Comparison of ENCODE assay signal across 29 cellular contexts in genomic region chr16:67662653-67663010, GRCh38.
"Had no signal": no experiment of that assay in that cellular context is flagged by ENCODE, and none has a peak within 500 bp of the region (broad histone marks: within the 10 kb centered on the region; RNA-seq: fewer than 3 reads in every experiment).

No MANE protein-coding gene starts in this region.

- ATAC-seq: activated CD4-positive, alpha-beta T cell treated with anti-CD3 and anti-CD28 coated beads for 36 hours; activated CD4-positive, CD25-positive, alpha-beta regulatory T cell treated with anti-CD3 and anti-CD28 coated beads, Interleukin-2, amount 50 U/mL, for 24 hours; activated CD8-positive, alpha-beta memory T cell treated with anti-CD3 and anti-CD28 coated beads, Interleukin-2, amount 10 ng/mL, durations not matched to agents 7 days and 5 days had no signal

- H3K4me3 Mint-ChIP-seq: activated CD4-positive, alpha-beta memory T cell treated with anti-CD3 and anti-CD28 coated beads, Interleukin-2, amount 10 ng/mL, durations not matched to agents 7 days and 5 days; activated naive CD4-positive, alpha-beta T cell treated with anti-CD3 and anti-CD28 coated beads, Interleukin-2, amount 50 U/mL, for 24 hours; activated naive CD8-positive, alpha-beta T cell treated with anti-CD3 and anti-CD28 coated beads, Interleukin-2, amount 10 ng/mL, durations not matched to agents 7 days and 5 days had no signal

- H2AFZ ChIP-seq: PC-9 had no signal

- H3K36me3 Mint-ChIP-seq: activated CD8-positive, alpha-beta memory T cell treated with anti-CD3 and anti-CD28 coated beads, Interleukin-2, amount 10 ng/mL, durations not matched to agents 7 days and 5 days; activated naive CD4-positive, alpha-beta T cell treated with anti-CD3 and anti-CD28 coated beads, Interleukin-2, amount 50 U/mL, for 24 hours; activated naive CD8-positive, alpha-beta T cell treated with anti-CD3 and anti-CD28 coated beads, Interleukin-2, amount 10 ng/mL, durations not matched to agents 7 days and 5 days had no signal

- H3K36me3 ChIP-seq: breast epithelium, MG63 had no signal

- H3K9me3 Mint-ChIP-seq: activated CD4-positive, alpha-beta memory T cell treated with anti-CD3 and anti-CD28 coated beads, Interleukin-2, amount 10 ng/mL, durations not matched to agents 7 days and 5 days; activated naive CD4-positive, alpha-beta T cell treated with anti-CD3 and anti-CD28 coated beads, Interleukin-2, amount 50 U/mL, for 24 hours; activated naive CD8-positive, alpha-beta T cell treated with anti-CD3 and anti-CD28 coated beads, Interleukin-2, amount 10 ng/mL, durations not matched to agents 7 days and 5 days had no signal

- H3K4me3 ChIP-seq: ascending aorta, breast epithelium, MG63, PC-9 had no signal

- H3K27ac ChIP-seq: ascending aorta, breast epithelium, PC-9 had no signal

- H3K27me3 Mint-ChIP-seq: activated CD4-positive, alpha-beta memory T cell treated with anti-CD3 and anti-CD28 coated beads, Interleukin-2, amount 10 ng/mL, durations not matched to agents 7 days and 5 days; activated CD4-positive, alpha-beta T cell treated with anti-CD3 and anti-CD28 coated beads for 36 hours; activated CD8-positive, alpha-beta memory T cell treated with anti-CD3 and anti-CD28 coated beads, Interleukin-2, amount 10 ng/mL, durations not matched to agents 7 days and 5 days; activated naive CD4-positive, alpha-beta T cell treated with anti-CD3 and anti-CD28 coated beads, Interleukin-2, amount 50 U/mL, for 24 hours; activated naive CD8-positive, alpha-beta T cell treated with anti-CD3 and anti-CD28 coated beads, Interleukin-2, amount 10 ng/mL, durations not matched to agents 7 days and 5 days had no signal

- H3K27me3 ChIP-seq: ascending aorta, breast epithelium, MG63 had no signal

- H3K4me2 ChIP-seq: PC-9 had no signal

- H3K27ac Mint-ChIP-seq: activated CD4-positive, alpha-beta memory T cell treated with anti-CD3 and anti-CD28 coated beads, Interleukin-2, amount 10 ng/mL, durations not matched to agents 7 days and 5 days; activated CD4-positive, alpha-beta T cell treated with anti-CD3 and anti-CD28 coated beads for 36 hours; activated CD8-positive, alpha-beta memory T cell treated with anti-CD3 and anti-CD28 coated beads, Interleukin-2, amount 10 ng/mL, durations not matched to agents 7 days and 5 days; activated naive CD8-positive, alpha-beta T cell treated with anti-CD3 and anti-CD28 coated beads, Interleukin-2, amount 10 ng/mL, durations not matched to agents 7 days and 5 days had no signal

- H3K9me3 ChIP-seq: ascending aorta, breast epithelium, MG63 had no signal

- DNase-seq: activated CD4-positive, alpha-beta memory T cell treated with anti-CD3 and anti-CD28 coated beads, Interleukin-2, amount 10 ng/mL, durations not matched to agents 7 days and 5 days; activated CD4-positive, alpha-beta T cell treated with anti-CD3 and anti-CD28 coated beads for 36 hours; activated CD4-positive, alpha-beta T cell treated with anti-CD3 and anti-CD28 coated beads, Interleukin-2, amount 50 U/mL, for 1 hour; activated CD8-positive, alpha-beta memory T cell treated with anti-CD3 and anti-CD28 coated beads for 24 hours; activated CD8-positive, alpha-beta memory T cell treated with anti-CD3 and anti-CD28 coated beads, Interleukin-2, amount 10 ng/mL, durations not matched to agents 7 days and 5 days; activated CD8-positive, alpha-beta memory T cell treated with anti-CD3 and anti-CD28 coated beads, Interleukin-2, amount 50 U/mL, for 48 hours; activated effector memory CD4-positive, alpha-beta T cell treated with Interleukin-2 at 50 U/mL for 16 hours; activated naive CD8-positive, alpha-beta T cell treated with anti-CD3 and anti-CD28 coated beads, Interleukin-2, amount 10 ng/mL, durations not matched to agents 7 days and 5 days; activated T-cell treated with anti-CD3 and anti-CD28 coated beads, Interleukin-2, amount 50 U/mL, for 48 hours; amygdala; Kasumi-1; KG1; MG63; NCI-H1048; NCI-H1105 treated with DMSO at 0.1 percent for 48 hours; NCI-H1436; NCI-H1694; NCI-H1930; NCI-H2081 treated with DMSO at 0.1 percent for 48 hours; NCI-H345; NCI-H526; NCI-H748 treated with DMSO at 0.1 percent for 48 hours; NK-92 treated with Interleukin-12 subunit alpha and Interleukin-12 subunit beta, amount 100 ng/mL, for 24 hours; T1000 had no signal
